ENCODE assay signal across 28 cellular contexts in genomic region chr6:1278057-1278720, GRCh38. TPM values are rescaled to one million over a fixed set of nuclear protein-coding genes. Genes with fewer than 3 reads are reported as not detected.
"Had no signal": no experiment of that assay in that cellular context is flagged by ENCODE, and none has a peak within 500 bp of the region (broad histone marks: within the 10 kb centered on the region; RNA-seq: fewer than 3 reads in every experiment).

No MANE protein-coding gene starts in this region.

- H3K4me3 Mint-ChIP-seq: immature natural killer cell; naive thymus-derived CD4-positive, alpha-beta T cell; neural crest cell; stimulated activated memory B cell treated with anti-CD40 and anti-IgM and Interleukin-4, amounts not matched to agents 10 μg/mL and 1 μg/mL and 100 μg/mL, for 72 hours; stimulated activated naive CD8-positive, alpha-beta T cell treated with anti-CD3 and anti-CD28 coated beads, Interleukin-15, Interleukin-2, amounts not matched to agents 100 ng/mL and 50 ng/mL, for 24 hours had no signal

- ATAC-seq: gastroesophageal sphincter; left colon; naive thymus-derived CD4-positive, alpha-beta T cell; sciatic nerve; stimulated activated memory B cell treated with anti-CD40 and anti-IgM and Interleukin-4, amounts not matched to agents 10 μg/mL and 1 μg/mL and 100 μg/mL, for 72 hours had no signal

- DNase-seq: effector memory CD4-positive, alpha-beta T cell; esophagus squamous epithelium; foreskin fibroblast; immature natural killer cell; left colon; naive thymus-derived CD4-positive, alpha-beta T cell; ovary; spleen; stimulated activated CD4-positive, alpha-beta T cell treated with anti-CD3 and anti-CD28 coated beads, Interleukin-15, amount 100 ng/mL, for 24 hours; stimulated activated CD4-positive, alpha-beta T cell treated with anti-CD3 and anti-CD28 coated beads, Interleukin-1b, Interleukin-23, amount 100 ng/mL, for 48 hours; stimulated activated CD4-positive, alpha-beta T cell treated with anti-CD3 and anti-CD28 coated beads, Interleukin-4, amount 100 ng/mL, for 24 hours; tibial artery; upper lobe of left lung; uterus had no signal

- H3K27ac Mint-ChIP-seq: immature natural killer cell; naive thymus-derived CD4-positive, alpha-beta T cell; stimulated activated memory B cell treated with anti-CD40 and anti-IgM and Interleukin-4, amounts not matched to agents 10 μg/mL and 1 μg/mL and 100 μg/mL, for 72 hours; stimulated activated naive CD8-positive, alpha-beta T cell treated with anti-CD3 and anti-CD28 coated beads, Interleukin-15, Interleukin-2, amounts not matched to agents 100 ng/mL and 50 ng/mL, for 24 hours had no signal

- H3K4me1 Mint-ChIP-seq: stimulated activated memory B cell treated with anti-CD40 and anti-IgM and Interleukin-4, amounts not matched to agents 10 μg/mL and 1 μg/mL and 100 μg/mL, for 72 hours had no signal

- H3K4me3 ChIP-seq: coronary artery, esophagus squamous epithelium, gastroesophageal sphincter, ovary, spleen, tibial artery, upper lobe of left lung, uterus had no signal

- H3K36me3 ChIP-seq: esophagus squamous epithelium, gastroesophageal sphincter, ovary, spleen, tibial artery, upper lobe of left lung, uterus had no signal

- H3K36me3 Mint-ChIP-seq: immature natural killer cell; stimulated activated memory B cell treated with anti-CD40 and anti-IgM and Interleukin-4, amounts not matched to agents 10 μg/mL and 1 μg/mL and 100 μg/mL, for 72 hours had no signal

- H3K9me3 ChIP-seq: esophagus squamous epithelium, gastroesophageal sphincter, ovary, tibial artery, upper lobe of left lung, uterus had no signal

- H3K27ac ChIP-seq: coronary artery, epithelial cell of prostate, esophagus squamous epithelium, gastroesophageal sphincter, ovary, spleen, tibial artery, upper lobe of left lung, uterus had no signal

- H3K4me1 ChIP-seq: gastroesophageal sphincter, spleen, tibial artery, upper lobe of left lung, uterus had no signal

- H3K9me3 Mint-ChIP-seq: immature natural killer cell had no signal

- FAIRE-seq: endometrium had no signal

- H3K27me3 ChIP-seq: gastroesophageal sphincter, ovary, upper lobe of left lung, uterus had no signal

RNA-seq across cellular contexts. Expression of gene FOXQ1, which starts 33.7 kb away (rescaled TPM):
- total RNA-seq: chondrocyte; lung microvascular endothelial cell; mesenteric fat pad; mononuclear cell; naive thymus-derived CD4-positive, alpha-beta T cell; neural crest cell; posterior vena cava; skeletal muscle tissue had no signal
- polyA plus RNA-seq: immature natural killer cell; naive thymus-derived CD4-positive, alpha-beta T cell had no signal
